In genomic region chr21:33761104-33762036, GRCh38 we compare ENCODE assay signal across 8 cellular contexts.
DNase-seq lines count a peak whose midpoint lies in the region; ATAC-seq and TF ChIP-seq lines count a peak whose summit lies in the region.

No MANE protein-coding gene starts in this region.

- H3K27ac ChIP-seq in esophagus muscularis mucosa (replicated peaks in 1 of 4) = peak overlapping the region; percentile 5 to 69 (median 46)

- no peaks in the 10 kb centered on the region for H3K27me3 ChIP-seq in esophagus muscularis mucosa

- 55% methylated on average over 12 of the region's 12 CpGs for WGBS in esophagus muscularis mucosa

- no peak for TF ChIP-seq POLR2A in esophagus muscularis mucosa (IDR thresholded peaks at IDR 0.05; ENCODE audit: low read depth)

- no peaks in the 10 kb centered on the region for H3K27me3 Mint-ChIP-seq in neural crest cell (ENCODE audit: low read depth)

- TF ChIP-seq CTCF in esophagus muscularis mucosa (IDR thresholded peaks at IDR 0.05) (no peak), neural crest cell (conservative IDR thresholded peaks at IDR 0.05) (no peak)

- ATAC-seq in HG03095 (IDR thresholded peaks at IDR 0.05; ENCODE audit: unreplicated experiment) = no peak
- ATAC-seq in HG03460 (IDR thresholded peaks at IDR 0.05; ENCODE audit: unreplicated experiment) = no peak
- ATAC-seq in GM21717 (IDR thresholded peaks at IDR 0.05; ENCODE audit: unreplicated experiment) = no peak

- peaks cover 11 to 17% (median 16%) of the 10 kb centered on the region in 4 donors for H3K4me1 ChIP-seq in esophagus muscularis mucosa

- peak overlapping the region in 3 of 4 donors; percentile 3 to 25 (median 5) for H3K4me3 ChIP-seq in esophagus muscularis mucosa

- H3K4me3 Mint-ChIP-seq in neural crest cell = no peak overlapping the region

- peaks cover 22% of the 10 kb centered on the region for H3K4me1 Mint-ChIP-seq in neural crest cell

- no peaks in the 10 kb centered on the region for H3K9me3 Mint-ChIP-seq in neural crest cell

- DNase-seq in GM04504 (ENCODE audit: low read depth) (peak; percentile 85), RKO (ENCODE audit: low spot score) (peak; percentile 96), esophagus muscularis mucosa (ENCODE audit: extremely low spot score) (no peak), neural crest cell (ENCODE audit: low read depth, low spot score) (no peak), GM19240 (ENCODE audit: insufficient read length, low spot score) (no peak)

- H3K9me3 ChIP-seq in esophagus muscularis mucosa = no peaks in the 10 kb centered on the region

- intact Hi-C loops in esophagus muscularis mucosa (cut with DNase I) = no loop called here

- H3K36me3 Mint-ChIP-seq in neural crest cell (ENCODE audit: low read depth) = peaks cover 13% of the 10 kb centered on the region

- no peak for TF ChIP-seq EP300 in esophagus muscularis mucosa (IDR thresholded peaks at IDR 0.05)

- peaks cover 0 to 19% (median 4%) of the 10 kb centered on the region in 4 donors for H3K36me3 ChIP-seq in esophagus muscularis mucosa

- H3K27ac Mint-ChIP-seq in neural crest cell (ENCODE audit: unreplicated experiment) = peak overlapping the region; percentile 53

Comparison
In these comparisons a context has a peak if more than half of its experiments do, and no peak if none do; other contexts are left out.
1. DNase-seq: peak in GM04504 (single experiment) and RKO (single experiment); none in esophagus muscularis mucosa (single experiment), neural crest cell (single experiment) and GM19240 (single experiment).